Comparison of ENCODE assay signal across 8 cellular contexts in the genomic region with DNA sequence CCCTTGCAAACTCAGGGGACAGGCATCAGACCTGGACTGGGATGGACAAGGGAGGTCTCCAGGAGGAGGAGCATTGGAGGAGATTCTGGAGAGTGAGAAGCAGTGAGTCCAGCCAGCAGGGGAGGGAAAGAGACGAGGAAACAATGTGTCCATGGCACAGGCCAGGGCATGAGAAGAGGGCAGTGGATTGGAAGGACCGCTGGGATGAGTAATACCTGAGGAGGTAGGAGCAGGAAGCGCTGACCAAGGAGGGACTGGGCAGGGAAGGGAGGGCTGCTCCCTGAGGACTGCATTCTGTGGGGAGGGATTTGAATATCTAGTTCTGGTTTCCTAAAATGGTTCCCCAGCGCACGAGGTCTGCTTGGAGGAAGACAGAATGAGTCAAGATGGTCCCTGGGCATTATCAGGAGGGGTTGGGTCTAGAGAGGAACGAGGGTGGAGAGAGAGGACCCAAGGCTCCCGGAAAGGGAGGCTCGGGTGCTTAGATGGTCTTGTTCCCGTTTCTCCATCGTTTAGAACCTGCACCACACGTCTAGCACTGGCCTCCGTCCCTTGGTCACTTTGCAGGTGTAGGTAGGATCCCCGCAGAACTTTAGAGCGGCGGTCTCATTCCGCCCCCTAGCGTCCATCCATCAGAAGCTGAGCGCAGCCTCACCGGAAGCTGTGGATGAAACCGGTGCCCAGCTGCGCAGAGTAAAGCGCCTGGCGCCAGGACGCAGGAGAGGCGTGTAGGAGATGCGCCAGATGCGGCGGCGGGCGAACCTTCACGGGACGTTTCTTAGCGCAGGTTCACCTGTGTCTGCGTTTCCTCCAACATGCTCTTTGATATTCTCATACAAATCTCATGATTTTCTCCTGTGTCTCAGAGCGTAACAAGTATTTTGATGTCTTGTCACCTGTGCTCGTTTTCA.
DNase-seq lines count a peak whose midpoint lies in the region; ATAC-seq and TF ChIP-seq lines count a peak whose summit lies in the region.

No MANE protein-coding gene starts in this region.

- ATAC-seq in GM21786 (IDR thresholded peaks at IDR 0.05; ENCODE audit: unreplicated experiment), result no peak

- no peaks in the 10 kb centered on the region for H3K4me1 ChIP-seq in adrenal gland (replicated peaks in 1 of 2)

- DNase-seq in activated T-cell treated with anti-CD3 and anti-CD28 coated beads for 48 hours (ENCODE audit: low read depth) (peak; percentile 40), NCI-H2029 (lab: John Stamatoyannopoulos, UW) (peak; percentile 51), adrenal gland (peak; percentile 16 to 62 (median 52)), iPS-NIHi11 (ENCODE audit: low spot score) (peak; percentile 66), NCI-H2107 treated with DMSO at 0.1 percent for 48 hours (lab: John Stamatoyannopoulos, UW; ENCODE audit: unreplicated experiment) (no peak)
- DNase-seq in activated T-cell treated with anti-CD3 and anti-CD28 coated beads, Interleukin-2, amount 50 U/mL, for 1 hour, result no peak
- DNase-seq in stimulated activated CD8-positive, alpha-beta memory T cell treated with anti-CD3 and anti-CD28 coated beads, Interleukin-4, amount 100 ng/mL, for 48 hours, result peak; percentile 69

- intact Hi-C loops in adrenal gland (cut with DNase I), result no loop called here

- no peaks in the 10 kb centered on the region for H3K36me3 ChIP-seq in adrenal gland (replicated peaks in 1 of 2)

- no peak overlapping the region for H3K4me3 ChIP-seq in adrenal gland

- H3K9me3 ChIP-seq in adrenal gland (replicated peaks in 1 of 3), result no peaks in the 10 kb centered on the region

- WGBS in adrenal gland, 4 donors, result 20 to 30% (median 21%) methylated on average over 25 to 36 of the region's 36 CpGs

- H3K27ac ChIP-seq in adrenal gland, result no peak overlapping the region

- TF ChIP-seq CTCF in adrenal gland (IDR thresholded peaks at IDR 0.05), result peak; percentile 33 to 68 (median 44)

- TF ChIP-seq POLR2A in adrenal gland (IDR thresholded peaks at IDR 0.05), result no peak

- H3K27me3 ChIP-seq in adrenal gland, result no peaks in the 10 kb centered on the region

Comparison
In these comparisons a context has a peak if more than half of its experiments do, and no peak if none do; other contexts are left out.
1. DNase-seq: peak in activated T-cell treated with anti-CD3 and anti-CD28 coated beads for 48 hours (single experiment), NCI-H2029 (single experiment), adrenal gland (7 of 7), iPS-NIHi11 (single experiment) and stimulated activated CD8-positive, alpha-beta memory T cell treated with anti-CD3 and anti-CD28 coated beads, Interleukin-4, amount 100 ng/mL, for 48 hours (single experiment); none in activated T-cell treated with anti-CD3 and anti-CD28 coated beads, Interleukin-2, amount 50 U/mL, for 1 hour (single experiment) and NCI-H2107 treated with DMSO at 0.1 percent for 48 hours (single experiment).